Comparison of ENCODE assay signal across 12 cellular contexts in genomic region chr15:40368701-40369473, GRCh38. TPM values are rescaled to one million over a fixed set of nuclear protein-coding genes. Genes with fewer than 3 reads are reported as not detected.
DNase-seq lines count a peak whose midpoint lies in the region; ATAC-seq and TF ChIP-seq lines count a peak whose summit lies in the region.
"Had no signal": no experiment of that assay in that cellular context is flagged by ENCODE, and none has a peak within 500 bp of the region (broad histone marks: within the 10 kb centered on the region; RNA-seq: fewer than 3 reads in every experiment).

No MANE protein-coding gene starts in this region.

- H3K9me3 Mint-ChIP-seq in activated naive CD8-positive, alpha-beta T cell (ENCODE audit: low read depth): no peaks in the 10 kb centered on the region
- H3K9me3 Mint-ChIP-seq in activated naive CD8-positive, alpha-beta T cell treated with anti-CD3 and anti-CD28 coated beads for 36 hours: no peaks in the 10 kb centered on the region
- H3K9me3 Mint-ChIP-seq in activated T-helper 1 cell treated with anti-CD3 and anti-CD28 coated beads, Interleukin-12 subunit alpha, Interleukin-12 subunit beta, Interleukin-2, Interleukin-4 antibody, amounts not matched to agents 30 ng/mL and 10 ng/mL and 1 ng/mL, durations not matched to agents 14 hours and 24 hours and 36 hours: no peaks in the 10 kb centered on the region
- no peaks in the 10 kb centered on the region for H3K9me3 Mint-ChIP-seq in memory B cell

- no peak for DNase-seq in activated naive CD8-positive, alpha-beta T cell treated with anti-CD3 and anti-CD28 coated beads for 36 hours
- DNase-seq in activated T-helper 1 cell treated with anti-CD3 and anti-CD28 coated beads, Interleukin-12 subunit alpha, Interleukin-12 subunit beta, Interleukin-2, Interleukin-4 antibody, amounts not matched to agents 30 ng/mL and 10 ng/mL and 1 ng/mL, durations not matched to agents 14 hours and 24 hours and 36 hours (ENCODE audit: low spot score): no peak
- DNase-seq in memory B cell (ENCODE audit: low spot score in 2 of 2): no peak
- peak in 1 of 2 donors; percentile 22 for DNase-seq in thyroid gland
- no peak for DNase-seq in H4 (ENCODE audit: low spot score)
- DNase-seq in NCI-H1092 (lab: John Stamatoyannopoulos, UW): no peak
- DNase-seq in NCI-H2081 (lab: John Stamatoyannopoulos, UW): no peak
- DNase-seq: DMS79, WERI-Rb-1 had no signal

- no peak for ATAC-seq in memory B cell (ENCODE audit: low read depth)

- no peaks in the 10 kb centered on the region for H3K27me3 Mint-ChIP-seq in activated naive CD8-positive, alpha-beta T cell
- H3K27me3 Mint-ChIP-seq in activated naive CD8-positive, alpha-beta T cell treated with anti-CD3 and anti-CD28 coated beads for 36 hours: no peaks in the 10 kb centered on the region
- H3K27me3 Mint-ChIP-seq in activated T-helper 1 cell treated with anti-CD3 and anti-CD28 coated beads, Interleukin-12 subunit alpha, Interleukin-12 subunit beta, Interleukin-2, Interleukin-4 antibody, amounts not matched to agents 30 ng/mL and 10 ng/mL and 1 ng/mL, durations not matched to agents 14 hours and 24 hours and 36 hours (ENCODE audit: insufficient read depth): peaks cover 12% of the 10 kb centered on the region
- no peaks in the 10 kb centered on the region for H3K27me3 Mint-ChIP-seq in memory B cell

- no peaks in the 10 kb centered on the region for H3K9me3 ChIP-seq in thyroid gland
- H3K9me3 ChIP-seq: ovary had no signal

- no peaks in the 10 kb centered on the region for H3K36me3 ChIP-seq in thyroid gland
- H3K36me3 ChIP-seq: ovary had no signal

- no peak for TF ChIP-seq POLR2A in thyroid gland (IDR thresholded peaks at IDR 0.05)

- H3K4me1 ChIP-seq in thyroid gland: peaks cover 26 to 46% of the 10 kb centered on the region in 2 donors

- peak overlapping the region in 2 of 3 donors; percentile 10 to 64 for H3K27ac ChIP-seq in thyroid gland
- H3K27ac ChIP-seq: ovary, WERI-Rb-1 had no signal

- H3K36me3 Mint-ChIP-seq in activated naive CD8-positive, alpha-beta T cell: no peaks in the 10 kb centered on the region
- H3K36me3 Mint-ChIP-seq in activated naive CD8-positive, alpha-beta T cell treated with anti-CD3 and anti-CD28 coated beads for 36 hours: no peaks in the 10 kb centered on the region
- no peaks in the 10 kb centered on the region for H3K36me3 Mint-ChIP-seq in activated T-helper 1 cell treated with anti-CD3 and anti-CD28 coated beads, Interleukin-12 subunit alpha, Interleukin-12 subunit beta, Interleukin-2, Interleukin-4 antibody, amounts not matched to agents 30 ng/mL and 10 ng/mL and 1 ng/mL, durations not matched to agents 14 hours and 24 hours and 36 hours (ENCODE audit: low read depth)
- no peaks in the 10 kb centered on the region for H3K36me3 Mint-ChIP-seq in memory B cell

- H3K4me3 ChIP-seq in thyroid gland (replicated peaks in 1 of 3): no peak overlapping the region

- peak overlapping the region; percentile 35 for H3K4me3 Mint-ChIP-seq in activated naive CD8-positive, alpha-beta T cell
- H3K4me3 Mint-ChIP-seq in activated naive CD8-positive, alpha-beta T cell treated with anti-CD3 and anti-CD28 coated beads for 36 hours: no peak overlapping the region
- peak overlapping the region; percentile 30 for H3K4me3 Mint-ChIP-seq in activated T-helper 1 cell treated with anti-CD3 and anti-CD28 coated beads, Interleukin-12 subunit alpha, Interleukin-12 subunit beta, Interleukin-2, Interleukin-4 antibody, amounts not matched to agents 30 ng/mL and 10 ng/mL and 1 ng/mL, durations not matched to agents 14 hours and 24 hours and 36 hours
- H3K4me3 Mint-ChIP-seq in memory B cell: peak overlapping the region; percentile 60

- H3K27me3 ChIP-seq in thyroid gland: no peaks in the 10 kb centered on the region
- H3K27me3 ChIP-seq: ovary had no signal

- 97 to 98% methylated on average over 16 to 21 of the region's 24 CpGs for WGBS in thyroid gland, 2 donors

- H3K4me1 Mint-ChIP-seq in activated naive CD8-positive, alpha-beta T cell (ENCODE audit: low read depth): peaks cover 20% of the 10 kb centered on the region
- H3K4me1 Mint-ChIP-seq in activated naive CD8-positive, alpha-beta T cell treated with anti-CD3 and anti-CD28 coated beads for 36 hours: peaks cover 13% of the 10 kb centered on the region
- H3K4me1 Mint-ChIP-seq in activated T-helper 1 cell treated with anti-CD3 and anti-CD28 coated beads, Interleukin-12 subunit alpha, Interleukin-12 subunit beta, Interleukin-2, Interleukin-4 antibody, amounts not matched to agents 30 ng/mL and 10 ng/mL and 1 ng/mL, durations not matched to agents 14 hours and 24 hours and 36 hours (ENCODE audit: low read depth): peaks cover 11% of the 10 kb centered on the region
- peaks cover 13% of the 10 kb centered on the region for H3K4me1 Mint-ChIP-seq in memory B cell

- H3K27ac Mint-ChIP-seq in activated naive CD8-positive, alpha-beta T cell: peak overlapping the region; percentile 68
- H3K27ac Mint-ChIP-seq in activated naive CD8-positive, alpha-beta T cell treated with anti-CD3 and anti-CD28 coated beads for 36 hours: no peak overlapping the region
- H3K27ac Mint-ChIP-seq in activated T-helper 1 cell treated with anti-CD3 and anti-CD28 coated beads, Interleukin-12 subunit alpha, Interleukin-12 subunit beta, Interleukin-2, Interleukin-4 antibody, amounts not matched to agents 30 ng/mL and 10 ng/mL and 1 ng/mL, durations not matched to agents 14 hours and 24 hours and 36 hours: no peak overlapping the region
- H3K27ac Mint-ChIP-seq in memory B cell: no peak overlapping the region

- no peak for TF ChIP-seq CTCF in thyroid gland (IDR thresholded peaks at IDR 0.05)

- intact Hi-C loops in activated T-helper 1 cell treated with anti-CD3 and anti-CD28 coated beads, Interleukin-12 subunit alpha, Interleukin-12 subunit beta, Interleukin-2, Interleukin-4 antibody, amounts not matched to agents 30 ng/mL and 10 ng/mL and 1 ng/mL, durations not matched to agents 14 hours and 24 hours and 36 hours (cut with micrococcal nuclease): loop anchor here (1.0 kb wide), 5 partner anchors 11 to 53 kb away; partner anchors contain the start of genes DISP2 and KNSTRN
- intact Hi-C loops in thyroid gland (cut with DNase I): loop anchor here (5.0 to 10.0 kb wide), 2 partner anchors 47 to 56 kb away; partner anchors contain the start of gene INAFM2

RNA-seq across cellular contexts. Expression of gene DISP2, which starts 10.9 kb away (rescaled TPM):
- total RNA-seq in activated naive CD8-positive, alpha-beta T cell treated with anti-CD3 and anti-CD28 coated beads for 36 hours: under 1 TPM; 0.08 to 0.14 TPM
- 0.02 and 0.54 TPM in 2 replicates for total RNA-seq in activated T-helper 1 cell treated with anti-CD3 and anti-CD28 coated beads, Interleukin-12 subunit alpha, Interleukin-12 subunit beta, Interleukin-2, Interleukin-4 antibody, amounts not matched to agents 30 ng/mL and 10 ng/mL and 1 ng/mL, durations not matched to agents 14 hours and 24 hours and 36 hours
- 1 to 10 TPM in 3 of 4 donors, under 1 TPM in 1; 0.81 to 5.9 (median 3.6) TPM for total RNA-seq in thyroid gland
- 0.14 and 0.27 TPM in 2 replicates for total RNA-seq in H4 (2014; rRNA removed; shearing (Covaris generic))

RNA-seq across cellular contexts. Expression of gene KNSTRN, which starts 13.6 kb away (rescaled TPM):
- total RNA-seq in activated naive CD8-positive, alpha-beta T cell treated with anti-CD3 and anti-CD28 coated beads for 36 hours: 10 to 100 TPM; 54.3 to 56.3 TPM
- total RNA-seq in activated T-helper 1 cell treated with anti-CD3 and anti-CD28 coated beads, Interleukin-12 subunit alpha, Interleukin-12 subunit beta, Interleukin-2, Interleukin-4 antibody, amounts not matched to agents 30 ng/mL and 10 ng/mL and 1 ng/mL, durations not matched to agents 14 hours and 24 hours and 36 hours: 48.4 and 52.1 TPM in 2 replicates
- total RNA-seq in thyroid gland: 100 to 1,000 TPM; 216 to 342 (median 251) TPM
- total RNA-seq in H4 (2014; rRNA removed; shearing (Covaris generic)): 90.3 and 92.9 TPM in 2 replicates

RNA-seq across cellular contexts. Expression of gene PHGR1, which starts 18.1 kb away (rescaled TPM):
- total RNA-seq in activated naive CD8-positive, alpha-beta T cell treated with anti-CD3 and anti-CD28 coated beads for 36 hours: not detected
- not detected in 2 replicates for total RNA-seq in activated T-helper 1 cell treated with anti-CD3 and anti-CD28 coated beads, Interleukin-12 subunit alpha, Interleukin-12 subunit beta, Interleukin-2, Interleukin-4 antibody, amounts not matched to agents 30 ng/mL and 10 ng/mL and 1 ng/mL, durations not matched to agents 14 hours and 24 hours and 36 hours
- total RNA-seq in thyroid gland: not detected
- not detected in 2 replicates for total RNA-seq in H4 (2014; rRNA removed; shearing (Covaris generic))
- total RNA-seq: SK-MEL-5 had no signal

RNA-seq across cellular contexts. Expression of gene CCDC9B, which starts 28.1 kb away (rescaled TPM):
- under 1 TPM; 0.24 to 0.62 TPM for total RNA-seq in activated naive CD8-positive, alpha-beta T cell treated with anti-CD3 and anti-CD28 coated beads for 36 hours
- total RNA-seq in activated T-helper 1 cell treated with anti-CD3 and anti-CD28 coated beads, Interleukin-12 subunit alpha, Interleukin-12 subunit beta, Interleukin-2, Interleukin-4 antibody, amounts not matched to agents 30 ng/mL and 10 ng/mL and 1 ng/mL, durations not matched to agents 14 hours and 24 hours and 36 hours: 0.21 and 0.24 TPM in 2 replicates
- 100 to 1,000 TPM in 2 of 4 donors, 10 to 100 TPM in 2; 54.2 to 126 (median 97.5) TPM for total RNA-seq in thyroid gland
- 1.3 and 4.6 TPM in 2 replicates for total RNA-seq in H4 (2014; rRNA removed; shearing (Covaris generic))

RNA-seq across cellular contexts. Expression of gene IVD, which starts 36.7 kb away (rescaled TPM):
- total RNA-seq in activated naive CD8-positive, alpha-beta T cell treated with anti-CD3 and anti-CD28 coated beads for 36 hours: 10 to 100 TPM; 64.9 to 68.6 TPM
- total RNA-seq in activated T-helper 1 cell treated with anti-CD3 and anti-CD28 coated beads, Interleukin-12 subunit alpha, Interleukin-12 subunit beta, Interleukin-2, Interleukin-4 antibody, amounts not matched to agents 30 ng/mL and 10 ng/mL and 1 ng/mL, durations not matched to agents 14 hours and 24 hours and 36 hours: 59.6 and 65.2 TPM in 2 replicates
- total RNA-seq in thyroid gland: 100 to 1,000 TPM; 393 to 723 (median 539) TPM
- 9.1 and 13.6 TPM in 2 replicates for total RNA-seq in H4 (2014; rRNA removed; shearing (Covaris generic))
